ENCODE assay signal across 12 cellular contexts in genomic region chr17:45096926-45097325, GRCh38.
"Had no signal": no experiment of that assay in that cellular context is flagged by ENCODE, and none has a peak within 500 bp of the region (broad histone marks: within the 10 kb centered on the region; RNA-seq: fewer than 3 reads in every experiment).

No MANE protein-coding gene starts in this region.

- DNase-seq: activated CD4-positive, alpha-beta T cell treated with anti-CD3 and anti-CD28 coated beads for 48 hours; activated CD8-positive, alpha-beta T cell treated with anti-CD3 and anti-CD28 coated beads, Interleukin-2, amount 10 ng/mL, durations not matched to agents 7 days and 5 days; activated naive CD4-positive, alpha-beta T cell treated with Interleukin-2 at 50 U/mL for 16 hours; brain microvascular endothelial cell; left colon; mammary epithelial cell; occipital lobe; stimulated activated CD4-positive, alpha-beta T cell treated with anti-CD3 and anti-CD28 coated beads, Interleukin-4, amount 100 ng/mL, for 1 hour; stimulated activated CD8-positive, alpha-beta memory T cell treated with anti-CD3 and anti-CD28 coated beads, Interleukin-4, amount 100 ng/mL, for 48 hours; stimulated activated naive CD8-positive, alpha-beta T cell treated with anti-CD3 and anti-CD28 coated beads, Interleukin-15, Interleukin-2, amounts not matched to agents 100 U/mL and 50 U/mL, for 24 hours; thyroid gland had no signal

- H3K9me3 ChIP-seq: thyroid gland had no signal

- H3K27ac ChIP-seq: brain microvascular endothelial cell, SK-N-MC had no signal

- H3K4me3 ChIP-seq: SK-N-MC, thyroid gland had no signal

- H3K27me3 ChIP-seq: brain microvascular endothelial cell, thyroid gland had no signal
